Comparison of ENCODE assay signal across 30 cellular contexts in the genomic region with DNA sequence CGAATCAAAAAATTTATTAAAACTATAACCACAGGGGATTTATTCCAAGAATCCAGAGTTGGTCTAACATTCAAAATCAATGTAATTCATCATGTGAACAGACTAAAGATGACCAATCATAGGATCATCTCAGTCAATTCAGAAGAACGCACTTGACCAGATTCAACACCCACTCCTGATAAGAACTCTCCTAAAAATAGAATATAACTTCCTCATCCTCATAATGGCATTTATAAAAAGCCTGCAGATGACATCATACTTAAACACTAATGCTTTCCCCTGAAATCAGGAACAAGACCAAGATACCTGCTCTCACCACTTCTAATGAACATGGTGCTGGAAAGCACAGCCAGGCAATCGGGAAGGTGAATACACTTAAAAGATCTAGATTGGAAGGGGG. TPM values are rescaled to one million over a fixed set of nuclear protein-coding genes. Genes with fewer than 3 reads are reported as not detected.
DNase-seq lines count a peak whose midpoint lies in the region; ATAC-seq, FAIRE-seq and TF ChIP-seq lines count a peak whose summit lies in the region.
"Had no signal": no experiment of that assay in that cellular context is flagged by ENCODE, and none has a peak within 500 bp of the region (broad histone marks: within the 10 kb centered on the region; RNA-seq: fewer than 3 reads in every experiment).

No MANE protein-coding gene starts in this region.

- H3K4me1 ChIP-seq in HepG2 (ENCODE audit: insufficient read depth, low read length) (peaks cover 21% of the 10 kb centered on the region), right lobe of liver (no peaks in the 10 kb centered on the region)
- H3K4me1 ChIP-seq: BE2C, foreskin keratinocyte had no signal

- H3K9me3 ChIP-seq in HepG2 (ENCODE audit: low read length) (0 out of 2 replicates have a peak, but pooled peaks cover 4% of the 10 kb centered on the region), right lobe of liver (no peaks in the 10 kb centered on the region)
- H3K9me3 ChIP-seq: BE2C had no signal

- in situ Hi-C loops in HepG2 (cut with HindIII; ENCODE audit: extremely low pct_ligation_motif_present, low pct_unique_long_range_greater_than_20kb), result no loop called here

- H3K27me3 ChIP-seq in HepG2 (ENCODE audit: control insufficient read depth in 1 of 2, insufficient read depth in 2 of 2, low read length in 2 of 2) (peaks cover 6 to 27% of the 10 kb centered on the region in 2 experiments; a peak in 3 of 5 replicates), right lobe of liver (no peaks in the 10 kb centered on the region)
- H3K27me3 ChIP-seq: BE2C had no signal

- TF ChIP-seq RAD21 in HepG2 (CRISPR knock-in tag; IDR thresholded peaks at IDR 0.05), result no peak

- no peaks in the 10 kb centered on the region for H3K79me2 ChIP-seq in HepG2 (ENCODE audit: insufficient read depth, low read length)

- TF ChIP-seq POLR2A in HepG2 (IDR thresholded peaks at IDR 0.05; ENCODE audit: insufficient read depth in 1 of 2, low read depth in 2 of 2, low read length in 2 of 2) (no peak), right lobe of liver (IDR thresholded peaks at IDR 0.05) (no peak)

- no peak overlapping the region for H3K27ac ChIP-seq in HepG2 (ENCODE audit: extremely low read length, insufficient read depth, low read length)
- no peak overlapping the region for H3K27ac ChIP-seq in right lobe of liver
- H3K27ac ChIP-seq: coronary artery, foreskin keratinocyte, heart right ventricle, HL-60 had no signal

- TF ChIP-seq EP300 in HepG2 (IDR thresholded peaks at IDR 0.05; ENCODE audit: low read depth in 2 of 2, low read length in 2 of 2), result no peak
- no peak for TF ChIP-seq EP300 in HepG2 (CRISPR knock-in tag; IDR thresholded peaks at IDR 0.05; ENCODE audit: borderline replicate concordance)

- FAIRE-seq in HepG2 (lab: Jason Lieb, UNC), result no peak
- FAIRE-seq in urothelium cell line (lab: Jason Lieb, UNC), result no peak
- FAIRE-seq: GM12891 had no signal

- H3K4me2 ChIP-seq in HepG2 (ENCODE audit: low read depth, low read length), result no peak overlapping the region

- H3K9ac ChIP-seq in HepG2 (ENCODE audit: insufficient read depth, low read depth, low read length), result no peak overlapping the region

- TF ChIP-seq CTCF in HepG2 (CRISPR knock-in tag; IDR thresholded peaks at IDR 0.05) (no peak), right lobe of liver (IDR thresholded peaks at IDR 0.05) (no peak)

- H4K20me1 ChIP-seq in HepG2 (ENCODE audit: insufficient read depth, low read length), result no peaks in the 10 kb centered on the region

- BruUV-seq in HepG2 (replicated peaks; lab: Mats Ljungman, UMichigan), result no TSS peak

- H3K4me3 ChIP-seq in HepG2 (replicated peaks in 1 of 3; ENCODE audit: insufficient read depth in 1 of 3, low read depth in 2 of 3, low read length in 3 of 3) (no peak overlapping the region), right lobe of liver (no peak overlapping the region)
- H3K4me3 ChIP-seq: coronary artery, heart right ventricle had no signal

- ATAC-seq in HepG2 (no peak), right lobe of liver (no peak), HG03457 (IDR thresholded peaks at IDR 0.05; ENCODE audit: unreplicated experiment) (no peak)
- no peak for ATAC-seq in activated CD4-positive, CD25-positive, alpha-beta regulatory T cell treated with anti-CD3 and anti-CD28 coated beads, Interleukin-2, amount 50 U/mL, for 24 hours
- ATAC-seq: effector memory CD8-positive, alpha-beta T cell; foreskin keratinocyte; left colon; Right ventricle myocardium inferior had no signal

- POLR2A ChIA-PET in HepG2 (lab: Yijun Ruan, JAX), result no interaction called here

- CTCF ChIA-PET in HepG2 (lab: Yijun Ruan, JAX; ENCODE audit: low intra/inter-chr PET ratio, low total read pairs), result no interaction called here

- no peak overlapping the region for H2AFZ ChIP-seq in HepG2 (ENCODE audit: low read length)

- intact Hi-C loops in HepG2 (cut with micrococcal nuclease; ENCODE audit: unreplicated experiment) (no loop called here), right lobe of liver (cut with DNase I) (no loop called here)

- DNase-seq in HepG2 (ENCODE audit: low spot score), result no peak
- DNase-seq in right lobe of liver, result no peak
- DNase-seq in NCI-H226, result peak; percentile 12
- DNase-seq in amniotic epithelial cell (ENCODE audit: low read depth), result peak; percentile 25
- no peak for DNase-seq in NCI-H1436 treated with DMSO at 0.1 percent for 48 hours (lab: John Stamatoyannopoulos, UW)
- no peak for DNase-seq in urothelium cell line (ENCODE audit: low spot score)
- DNase-seq: activated CD4-positive, alpha-beta T cell treated with anti-CD3 and anti-CD28 coated beads for 4 hours; activated CD8-positive, alpha-beta memory T cell treated with anti-CD3 and anti-CD28 coated beads for 24 hours; activated naive CD4-positive, alpha-beta T cell treated with Interleukin-2 at 50 U/mL for 16 hours; activated T-cell treated with anti-CD3 and anti-CD28 coated beads, Interleukin-2, amount 50 U/mL, for 1 hour; amygdala; BE2C; COR-L47; effector memory CD8-positive, alpha-beta T cell; foreskin keratinocyte; H9; heart right ventricle; left colon; NCI-H2171 treated with DMSO at 0.1 percent for 48 hours; NCI-H524 treated with DMSO at 0.1 percent for 48 hours; T-helper 1 cell had no signal

- H3K36me3 ChIP-seq in HepG2 (replicated peaks in 1 of 2; ENCODE audit: control insufficient read depth in 1 of 2, insufficient read depth in 2 of 2, low read length in 2 of 2), result no peaks in the 10 kb centered on the region
- H3K36me3 ChIP-seq in right lobe of liver, result no peaks in the 10 kb centered on the region
- H3K36me3 ChIP-seq: BE2C, heart right ventricle had no signal

- WGBS in HepG2 (ENCODE audit: low lambda C conversion rate), result 14% methylated on average over 3 of the region's 3 CpGs
- 36% methylated on average over 3 of the region's 3 CpGs for WGBS in right lobe of liver (ENCODE audit: insufficient coverage, low coverage, low lambda C conversion rate, missing lambda C conversion rate)

RNA-seq across cellular contexts. Expression of a gene that starts 10.5 kb away (rescaled TPM):
- total RNA-seq in HepG2 (2016; rRNA removed; fragmentation: Illumina TruSeq; extraction: Trizol) (not detected in 2 replicates), right lobe of liver (under 1 TPM in 1 of 6 experiments, not detected in 5; 0.04 TPM)
- not detected in 2 replicates for total RNA-seq in HepG2 (2016; cell fraction: cytosol; rRNA removed; fragmentation: Illumina TruSeq; extraction: Trizol; ENCODE audit: low read depth)
- total RNA-seq in HepG2 (2016; cell fraction: insoluble cytoplasmic fraction; rRNA removed; fragmentation: Illumina TruSeq; extraction: Trizol), result not detected in 2 replicates
- total RNA-seq in HepG2 (2016; cell fraction: membrane; rRNA removed; fragmentation: Illumina TruSeq; extraction: Trizol), result not detected in 2 replicates
- not detected in 2 replicates for total RNA-seq in HepG2 (2016; cell fraction: nucleus; rRNA removed; fragmentation: Illumina TruSeq; extraction: Trizol)
- under 0.01 TPM in 1 of 2 replicates, not detected in the other for polyA plus RNA-seq in HepG2 (2011; rRNA removed)
- not detected in 2 replicates for polyA plus RNA-seq in HepG2 (2011; cell fraction: cytosol; rRNA removed)
- polyA plus RNA-seq in HepG2 (2011; cell fraction: nucleus; rRNA removed), result under 0.01 and 0.02 TPM in 2 replicates
- not detected in 2 replicates for polyA plus RNA-seq in HepG2 (2012)
- not detected in 2 replicates for polyA plus RNA-seq in HepG2 (2016; cell fraction: cytosol; fragmentation: Illumina TruSeq; extraction: Trizol; ENCODE audit: low read depth)
- not detected in 2 replicates for polyA plus RNA-seq in HepG2 (2016; cell fraction: insoluble cytoplasmic fraction; fragmentation: Illumina TruSeq; extraction: Trizol; ENCODE audit: low read depth)
- not detected in 2 replicates for polyA plus RNA-seq in HepG2 (2016; cell fraction: membrane; fragmentation: Illumina TruSeq; extraction: Trizol; ENCODE audit: low read depth)
- not detected in 2 replicates for polyA plus RNA-seq in HepG2 (2016; cell fraction: nucleus; fragmentation: Illumina TruSeq; extraction: Trizol; ENCODE audit: insufficient read depth, low read depth)
- 0.22 TPM in 1 of 2 replicates, not detected in the other for polyA minus RNA-seq in HepG2 (2011; rRNA and poly(A)+ RNA removed; ENCODE audit: low replicate concordance)
- not detected in 2 replicates for polyA minus RNA-seq in HepG2 (2011; cell fraction: cytosol; rRNA and poly(A)+ RNA removed)
- not detected in 2 replicates for polyA minus RNA-seq in HepG2 (2011; cell fraction: nucleus; rRNA and poly(A)+ RNA removed)
- total RNA-seq: foreskin keratinocyte, H9, progenitor cell of endocrine pancreas, Right ventricle myocardium inferior had no signal
- polyA plus RNA-seq: foreskin keratinocyte, heart right ventricle had no signal

RNA-seq across cellular contexts. Expression of a gene that starts 27.6 kb away (rescaled TPM):
- not detected in 2 replicates for total RNA-seq in HepG2 (2016; rRNA removed; fragmentation: Illumina TruSeq; extraction: Trizol)
- total RNA-seq in HepG2 (2016; cell fraction: cytosol; rRNA removed; fragmentation: Illumina TruSeq; extraction: Trizol; ENCODE audit: low read depth), result not detected in 2 replicates
- total RNA-seq in HepG2 (2016; cell fraction: insoluble cytoplasmic fraction; rRNA removed; fragmentation: Illumina TruSeq; extraction: Trizol), result not detected in 2 replicates
- total RNA-seq in HepG2 (2016; cell fraction: membrane; rRNA removed; fragmentation: Illumina TruSeq; extraction: Trizol), result not detected in 2 replicates
- not detected in 2 replicates for total RNA-seq in HepG2 (2016; cell fraction: nucleus; rRNA removed; fragmentation: Illumina TruSeq; extraction: Trizol)
- polyA plus RNA-seq in HepG2 (2011; rRNA removed), result not detected in 2 replicates
- polyA plus RNA-seq in HepG2 (2011; cell fraction: cytosol; rRNA removed), result not detected in 2 replicates
- polyA plus RNA-seq in HepG2 (2011; cell fraction: nucleus; rRNA removed), result not detected in 2 replicates
- 0.03 and 0.08 TPM in 2 replicates for polyA plus RNA-seq in HepG2 (2012)
- polyA plus RNA-seq in HepG2 (2016; cell fraction: cytosol; fragmentation: Illumina TruSeq; extraction: Trizol; ENCODE audit: low read depth), result not detected in 2 replicates
- polyA plus RNA-seq in HepG2 (2016; cell fraction: insoluble cytoplasmic fraction; fragmentation: Illumina TruSeq; extraction: Trizol; ENCODE audit: low read depth), result not detected in 2 replicates
- not detected in 2 replicates for polyA plus RNA-seq in HepG2 (2016; cell fraction: membrane; fragmentation: Illumina TruSeq; extraction: Trizol; ENCODE audit: low read depth)
- polyA plus RNA-seq in HepG2 (2016; cell fraction: nucleus; fragmentation: Illumina TruSeq; extraction: Trizol; ENCODE audit: insufficient read depth, low read depth), result not detected in 2 replicates
- not detected in 2 replicates for polyA minus RNA-seq in HepG2 (2011; rRNA and poly(A)+ RNA removed; ENCODE audit: low replicate concordance)
- not detected in 2 replicates for polyA minus RNA-seq in HepG2 (2011; cell fraction: cytosol; rRNA and poly(A)+ RNA removed)
- polyA minus RNA-seq in HepG2 (2011; cell fraction: nucleus; rRNA and poly(A)+ RNA removed), result not detected in 2 replicates
- total RNA-seq in right lobe of liver, result 1 to 10 TPM in 2 of 6 experiments, under 1 TPM in 4; 0.31 to 2.1 (median 0.72) TPM
- total RNA-seq: foreskin keratinocyte, H9, heart right ventricle, left colon, MCF 10A, Right ventricle myocardium inferior, subcutaneous adipose tissue had no signal
- polyA plus RNA-seq: foreskin keratinocyte had no signal

Comparison
In these comparisons a context has a peak if more than half of its experiments do, and no peak if none do; other contexts are left out.
1. DNase-seq: peak in NCI-H226 (single experiment) and amniotic epithelial cell (single experiment); none in HepG2 (single experiment), right lobe of liver (0 of 3), NCI-H1436 treated with DMSO at 0.1 percent for 48 hours (single experiment) and urothelium cell line (single experiment).